In genomic region chr2:210965472-210965871, GRCh38 we compare ENCODE assay signal across 18 cellular contexts.
"Had no signal": no experiment of that assay in that cellular context is flagged by ENCODE, and none has a peak within 500 bp of the region (broad histone marks: within the 10 kb centered on the region; RNA-seq: fewer than 3 reads in every experiment).

No MANE protein-coding gene starts in this region.

- H3K36me3 Mint-ChIP-seq: activated naive CD4-positive, alpha-beta T cell treated with anti-CD3 and anti-CD28 coated beads, Interleukin-2, amount 50 U/mL, for 72 hours; naive B cell had no signal

- H3K4me1 Mint-ChIP-seq: central memory CD8-positive, alpha-beta T cell; naive B cell; neural crest cell; stimulated activated naive CD8-positive, alpha-beta T cell treated with anti-CD3 and anti-CD28 coated beads, Interleukin-15, amount 100 ng/mL, for 72 hours had no signal

- H3K9me3 ChIP-seq: mucosa of descending colon, vagina had no signal

- H3K9me3 Mint-ChIP-seq: neural crest cell had no signal

- DNase-seq: activated CD4-positive, alpha-beta T cell treated with anti-CD3 and anti-CD28 coated beads, Interleukin-2, amount 50 U/mL, for 48 hours; activated gamma-delta T cell; amygdala; mesenchymal stem cell; mucosa of descending colon; naive B cell; small intestine; stimulated activated CD4-positive, alpha-beta T cell treated with anti-CD3 and anti-CD28 coated beads, Interleukin-4, amount 100 ng/mL, for 1 hour; stimulated activated naive CD8-positive, alpha-beta T cell treated with anti-CD3 and anti-CD28 coated beads, Interleukin-15, amount 100 ng/mL, for 72 hours; T-helper 2 cell; trophoblast cell; WERI-Rb-1 had no signal

- H3K27me3 ChIP-seq: vagina had no signal

- H3K27ac ChIP-seq: coronary artery, vagina, WERI-Rb-1 had no signal

- H3K36me3 ChIP-seq: vagina, WERI-Rb-1 had no signal

- H3K27ac Mint-ChIP-seq: activated naive CD4-positive, alpha-beta T cell treated with anti-CD3 and anti-CD28 coated beads, Interleukin-2, amount 50 U/mL, for 72 hours; naive B cell; progenitor cell of endocrine pancreas; stimulated activated naive CD8-positive, alpha-beta T cell treated with anti-CD3 and anti-CD28 coated beads, Interleukin-15, amount 100 ng/mL, for 72 hours had no signal

- ATAC-seq: activated naive CD4-positive, alpha-beta T cell treated with anti-CD3 and anti-CD28 coated beads, Interleukin-2, amount 50 U/mL, for 72 hours; mucosa of descending colon; stimulated activated naive CD8-positive, alpha-beta T cell treated with anti-CD3 and anti-CD28 coated beads, Interleukin-15, amount 100 ng/mL, for 72 hours had no signal

- H3K4me3 Mint-ChIP-seq: central memory CD8-positive, alpha-beta T cell; naive B cell; neural crest cell; stimulated activated naive CD8-positive, alpha-beta T cell treated with anti-CD3 and anti-CD28 coated beads, Interleukin-15, amount 100 ng/mL, for 72 hours had no signal

- H3K27me3 Mint-ChIP-seq: central memory CD8-positive, alpha-beta T cell; naive B cell; progenitor cell of endocrine pancreas; stimulated activated naive CD8-positive, alpha-beta T cell treated with anti-CD3 and anti-CD28 coated beads, Interleukin-15, amount 100 ng/mL, for 72 hours had no signal

- H3K4me1 ChIP-seq: vagina had no signal

- H3K4me3 ChIP-seq: coronary artery, mucosa of descending colon, vagina had no signal
